ENCODE assay signal across 8 cellular contexts in genomic region chr15:85177042-85177515, GRCh38.
DNase-seq lines count a peak whose midpoint lies in the region; ATAC-seq, FAIRE-seq and TF ChIP-seq lines count a peak whose summit lies in the region.
"Not testable (repeated sequence)": the region's sequence is repeated elsewhere in the genome, so short reads cannot be mapped to it uniquely, and the experiment has no call there.

No MANE protein-coding gene starts in this region.

- not testable (repeated sequence) for TF ChIP-seq POLR2A in transverse colon (IDR thresholded peaks at IDR 0.05)

- H3K4me1 Mint-ChIP-seq in astrocyte (ENCODE audit: low read depth, unreplicated experiment): not testable (repeated sequence)

- not testable (repeated sequence) for H4K20me1 ChIP-seq in astrocyte (ENCODE audit: insufficient read depth, low read length); keratinocyte (ENCODE audit: control insufficient read depth, extremely low read depth, insufficient read depth, low read length)

- FAIRE-seq in HTR-8/SVneo (lab: Jason Lieb, UNC): peak; percentile 69
- not testable (repeated sequence) for FAIRE-seq in astrocyte (lab: Jason Lieb, UNC); pancreas (lab: Jason Lieb, UNC)
- peak; percentile 99 for FAIRE-seq in keratinocyte (lab: Jason Lieb, UNC)

- peak; percentile 18 for DNase-seq in DMS 273 treated with DMSO at 0.1 percent for 48 hours (lab: John Stamatoyannopoulos, UW)
- peak; percentile 26 for DNase-seq in HTR-8/SVneo (ENCODE audit: insufficient read length, low spot score)
- DNase-seq in NCI-H82 treated with DMSO at 0.1 percent for 48 hours (lab: John Stamatoyannopoulos, UW; ENCODE audit: unreplicated experiment): peak; percentile 83
- DNase-seq in astrocyte (ENCODE audit: low read depth): peak; percentile 88
- not testable (repeated sequence) for DNase-seq in keratinocyte (ENCODE audit: low read depth, low spot score); pancreas
- DNase-seq in transverse colon: peak; percentile 41

- not testable (repeated sequence) for TF ChIP-seq CTCF in astrocyte (IDR thresholded peaks at IDR 0.05; ENCODE audit: insufficient read depth, low read depth, low read length); keratinocyte (optimal IDR thresholded peaks at IDR 0.05 in 1 of 3, IDR thresholded peaks at IDR 0.05 in 1 of 3, conservative IDR thresholded peaks at IDR 0.05 in 1 of 3; ENCODE audit: extremely low read depth in 1 of 3, insufficient read depth in 2 of 3, low read length in 3 of 3); pancreas (IDR thresholded peaks at IDR 0.05); transverse colon (IDR thresholded peaks at IDR 0.05)

- H3K27ac ChIP-seq in astrocyte (ENCODE audit: low read depth, low read length) (peak overlapping the region; percentile 45), esophagus (ENCODE audit: low read depth in 2 of 2, low read length in 1 of 2) (peak overlapping the region; percentile 17 to 65)
- not testable (repeated sequence) for H3K27ac ChIP-seq in keratinocyte (ENCODE audit: control insufficient read depth, insufficient read depth, low read length); pancreas; transverse colon

- in situ Hi-C loops in transverse colon (cut with MboI; ENCODE audit: low pct_ligation_motif_present in 1 of 4, low pct_unique_long_range_greater_than_20kb in 1 of 4, low sequenced_read_pairs in 3 of 4): not testable (repeated sequence)

- intact Hi-C loops in pancreas (cut with DNase I); transverse colon (cut with DNase I; ENCODE audit: low total_unique reads): not testable (repeated sequence)

- H3K4me2 ChIP-seq in astrocyte (ENCODE audit: low read length) (peak overlapping the region; percentile 62), keratinocyte (ENCODE audit: control insufficient read depth, extremely low read depth, insufficient read depth, low read depth, low read length) (peak overlapping the region; percentile 22)

- not testable (repeated sequence) for H3K4me3 ChIP-seq in astrocyte (ENCODE audit: insufficient read depth, low read depth, low read length); esophagus (ENCODE audit: low read depth in 1 of 2, low read length in 2 of 2); keratinocyte (ENCODE audit: control insufficient read depth in 2 of 3, extremely low read depth in 1 of 3, insufficient read depth in 2 of 3, low read depth in 1 of 3, low read length in 3 of 3); pancreas; transverse colon

- ATAC-seq in pancreas: peak in 3 of 4 donors; percentile 47 to 59 (median 47)

- H3K36me3 ChIP-seq in astrocyte (ENCODE audit: insufficient read depth, low read length); esophagus (ENCODE audit: control insufficient read depth in 2 of 2, insufficient read depth in 2 of 2, low read length in 1 of 2); keratinocyte (ENCODE audit: control insufficient read depth in 2 of 2, extremely low read depth in 1 of 2, insufficient read depth in 2 of 2, low read length in 2 of 2); pancreas; transverse colon: not testable (repeated sequence)

- not testable (repeated sequence) for H3K27me3 Mint-ChIP-seq in astrocyte (ENCODE audit: low read depth, unreplicated experiment)

- H3K9me3 Mint-ChIP-seq in astrocyte (ENCODE audit: unreplicated experiment): peaks cover 11% of the 10 kb centered on the region

- H3K27ac Mint-ChIP-seq in astrocyte (ENCODE audit: unreplicated experiment): peak overlapping the region; percentile 91

- not testable (repeated sequence) for H3K36me3 Mint-ChIP-seq in astrocyte (ENCODE audit: low read depth, unreplicated experiment)

- peak overlapping the region; percentile 71 for H2AFZ ChIP-seq in astrocyte (ENCODE audit: low read depth, low read length)
- peak overlapping the region; percentile 51 for H2AFZ ChIP-seq in keratinocyte (ENCODE audit: control insufficient read depth, low read length)

- H3K4me1 ChIP-seq in astrocyte (ENCODE audit: insufficient read depth, low read length); esophagus (ENCODE audit: control insufficient read depth in 2 of 2, insufficient read depth in 2 of 2, low read length in 1 of 2); keratinocyte (ENCODE audit: control insufficient read depth, extremely low read depth, insufficient read depth, low read length); pancreas; transverse colon: not testable (repeated sequence)

- not testable (repeated sequence) for H3K9me3 ChIP-seq in astrocyte (ENCODE audit: insufficient read depth, low read depth, low read length); esophagus (ENCODE audit: control insufficient read depth in 2 of 2, insufficient read depth in 1 of 2, low read depth in 1 of 2, low read length in 1 of 2); keratinocyte (ENCODE audit: control insufficient read depth, low read depth, low read length); pancreas; transverse colon

- TF ChIP-seq EP300 in transverse colon (IDR thresholded peaks at IDR 0.05; ENCODE audit: low read depth): not testable (repeated sequence)

- peak overlapping the region; percentile 24 for H3K9ac ChIP-seq in astrocyte (ENCODE audit: low read length)
- not testable (repeated sequence) for H3K9ac ChIP-seq in keratinocyte (ENCODE audit: control insufficient read depth, extremely low read depth, insufficient read depth, low read length)

- peak overlapping the region; percentile 45 for H3K4me3 Mint-ChIP-seq in astrocyte (ENCODE audit: unreplicated experiment)

- dilution Hi-C loops in keratinocyte (cut with MboI; ENCODE audit: extremely low pct_ligation_motif_present, low sequenced_read_pairs): not testable (repeated sequence)

- H3K27me3 ChIP-seq in astrocyte (ENCODE audit: insufficient read depth, low read length); esophagus (ENCODE audit: control insufficient read depth in 1 of 2, insufficient read depth in 2 of 2, low read length in 2 of 2); keratinocyte (ENCODE audit: control insufficient read depth, extremely low read depth, insufficient read depth, low read length); pancreas; transverse colon: not testable (repeated sequence)

- not testable (repeated sequence) for H3K9me1 ChIP-seq in keratinocyte (ENCODE audit: control insufficient read depth, extremely low read depth, insufficient read depth, low read length)

- WGBS in esophagus, 2 donors: 36 to 45% methylated on average over 8 of the region's 8 CpGs
- 67 to 68% methylated on average over 8 of the region's 8 CpGs for WGBS in pancreas, 2 donors
- WGBS in transverse colon (ENCODE audit: low coverage in 1 of 2), 2 donors: 20 to 63% methylated on average over 1 to 8 of the region's 8 CpGs

- H3K79me2 ChIP-seq in astrocyte (ENCODE audit: insufficient read depth, low read length); keratinocyte (ENCODE audit: control insufficient read depth, insufficient read depth, low read length): not testable (repeated sequence)
